ENCODE assay signal across 8 cellular contexts in the genomic region with DNA sequence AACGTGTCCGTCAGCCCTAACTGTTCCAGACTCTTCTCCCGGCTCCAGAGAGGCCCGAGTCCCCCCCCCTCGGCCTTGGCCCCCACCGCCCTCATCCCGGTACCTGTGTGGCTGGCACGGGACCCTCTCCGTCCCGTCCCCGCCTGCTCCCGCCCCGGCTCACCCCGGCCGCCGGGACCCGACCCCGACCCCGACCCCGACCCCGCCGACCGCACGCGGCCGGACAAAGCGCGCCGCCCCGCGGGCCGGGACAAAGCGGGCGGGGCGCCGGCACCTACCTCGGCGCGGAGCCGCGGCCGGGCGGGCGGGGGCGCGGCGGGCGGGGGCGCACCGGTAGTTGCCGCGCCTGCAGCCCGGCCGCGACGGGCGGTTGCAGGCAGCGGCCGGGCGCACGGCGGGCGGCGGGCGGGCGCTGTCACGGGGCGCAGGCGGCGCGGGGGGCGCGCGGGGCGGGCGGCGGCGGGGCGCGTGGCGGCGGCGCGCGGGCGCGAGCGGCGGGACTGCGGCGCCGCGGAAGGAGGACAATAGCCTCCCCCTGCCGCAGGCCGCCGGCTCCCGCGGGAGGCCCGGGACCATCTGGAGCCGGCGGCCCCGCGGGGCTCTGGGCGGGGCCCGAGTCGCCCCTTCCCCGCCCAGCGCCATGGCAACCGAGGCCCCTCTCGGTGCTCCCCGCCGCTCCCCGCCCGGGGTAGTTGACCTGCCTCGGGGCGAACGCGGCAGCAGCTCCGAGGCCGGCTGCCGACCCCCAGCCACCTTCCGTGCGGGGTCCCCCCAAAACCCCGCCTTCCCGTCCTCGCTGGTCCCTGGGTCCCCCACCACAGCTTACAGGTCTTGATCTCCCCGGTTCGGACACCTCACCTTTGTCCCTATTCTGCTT. TPM values are rescaled to one million over a fixed set of nuclear protein-coding genes. Genes with fewer than 3 reads are reported as not detected.
A peak's percentile ranks its signal among the peaks of the same experiment; 100 is the strongest.
DNase-seq lines count a peak whose midpoint lies in the region; ATAC-seq, FAIRE-seq and TF ChIP-seq lines count a peak whose summit lies in the region.

No MANE protein-coding gene starts in this region.

- H2BK20ac ChIP-seq in IMR-90 (ENCODE audit: low read depth, low read length): no peak overlapping the region

- no peak overlapping the region for H3K56ac ChIP-seq in IMR-90 (ENCODE audit: extremely low read depth, insufficient read depth, low read length)

- no peak overlapping the region for H4K91ac ChIP-seq in IMR-90 (ENCODE audit: insufficient read depth, low read depth, low read length)

- H3K27me3 ChIP-seq in CD8-positive, alpha-beta memory T cell (ENCODE audit: insufficient read depth, low read length, poor library complexity, severe bottlenecking): peaks cover 35% of the 10 kb centered on the region
- H3K27me3 ChIP-seq in IMR-90 (ENCODE audit: control insufficient read depth, insufficient read depth, low read length) (peaks cover 73% of the 10 kb centered on the region), K562 (ENCODE audit: control insufficient read depth in 2 of 2, insufficient read depth in 2 of 2, low read length in 2 of 2) (0 out of 5 replicates have a peak, but pooled peaks cover 0 to 3% of the 10 kb centered on the region in 2 experiments), liver (ENCODE audit: control insufficient read depth in 4 of 4, insufficient read depth in 4 of 4, low read length in 3 of 4) (no peaks in the 10 kb centered on the region), upper lobe of left lung (peaks cover 0 to 20% (median 7%) of the 10 kb centered on the region in 4 donors)

- no peak for FAIRE-seq in K562 (lab: Jason Lieb, UNC)

- H2AFZ ChIP-seq in IMR-90 (replicated peaks; ENCODE audit: low read length, poor library complexity) (peak overlapping the region; percentile 87), K562 (ENCODE audit: low read depth, low read length) (peak overlapping the region; percentile 95)

- ATAC-seq in IMR-90 (ENCODE audit: low read depth) (peak; percentile 35), K562 (peak; percentile 32), upper lobe of left lung (ENCODE audit: low FRiP score in 2 of 2) (peak in 1 of 2 donors; percentile 43), GM21529 (IDR thresholded peaks at IDR 0.05; ENCODE audit: unreplicated experiment) (no peak)

- H3K4me3 Mint-ChIP-seq in CD8-positive, alpha-beta memory T cell: peak overlapping the region; percentile 75 to 93 (median 83)

- peaks cover 39 to 73% of the 10 kb centered on the region in 2 donors for H3K27me3 Mint-ChIP-seq in CD8-positive, alpha-beta memory T cell

- no peaks in the 10 kb centered on the region for H3K9me3 ChIP-seq in CD8-positive, alpha-beta memory T cell (ENCODE audit: low read length)
- no peaks in the 10 kb centered on the region for H3K9me3 ChIP-seq in IMR-90 (ENCODE audit: control insufficient read depth, insufficient read depth, low read length)
- no peaks in the 10 kb centered on the region for H3K9me3 ChIP-seq in K562 (replicated peaks; ENCODE audit: control insufficient read depth, insufficient read depth, low read depth, low read length)
- no peaks in the 10 kb centered on the region for H3K9me3 ChIP-seq in liver (ENCODE audit: control insufficient read depth in 4 of 4, low read length in 3 of 4)
- H3K9me3 ChIP-seq in upper lobe of left lung: no peaks in the 10 kb centered on the region

- no peak for TF ChIP-seq RAD21 in IMR-90 (IDR thresholded peaks at IDR 0.05; ENCODE audit: low read length)
- TF ChIP-seq RAD21 in K562 (CRISPR knock-in tag; conservative IDR thresholded peaks at IDR 0.05 in 1 of 2, IDR thresholded peaks at IDR 0.05 in 1 of 2): no peak
- TF ChIP-seq RAD21 in liver (IDR thresholded peaks at IDR 0.05): no peak

- H3K4me2 ChIP-seq in IMR-90 (ENCODE audit: low read depth, low read length) (peak overlapping the region; percentile 63), K562 (ENCODE audit: insufficient read depth, low read length) (peak overlapping the region; percentile 90)

- intact Hi-C loops in IMR-90 (cut with micrococcal nuclease): loop anchor here (5.0 kb wide), 1 partner anchor 89 kb away; no protein-coding TSS in a partner anchor
- intact Hi-C loops in K562 (cut with micrococcal nuclease): no loop called here

- no peak overlapping the region for H2AK5ac ChIP-seq in IMR-90 (ENCODE audit: low read depth, low read length)

- peak overlapping the region; percentile 58 for H2AK9ac ChIP-seq in IMR-90 (replicated peaks; ENCODE audit: low read depth, low read length, poor library complexity)

- dilution Hi-C loops in IMR-90 (cut with HindIII; ENCODE audit: low sequenced_read_pairs, unreplicated experiment): no loop called here

- no peak overlapping the region for H4K8ac ChIP-seq in IMR-90 (ENCODE audit: low read depth in 2 of 2, low read length in 2 of 2)

- no peak for DNase-seq in CD8-positive, alpha-beta memory T cell
- DNase-seq in IMR-90: no peak
- peak; percentile 49 to 85 (median 78) for DNase-seq in K562 (ENCODE audit: extremely low read depth in 1 of 4, low spot score in 3 of 4)
- DNase-seq in upper lobe of left lung: peak in 1 of 2 donors; percentile 83
- DNase-seq in H4 (ENCODE audit: low spot score): no peak
- no peak for DNase-seq in G401 (ENCODE audit: low spot score)

- no peak overlapping the region for H3K27ac ChIP-seq in CD8-positive, alpha-beta memory T cell (ENCODE audit: low read depth, low read length)
- no peak overlapping the region for H3K27ac ChIP-seq in IMR-90 (ENCODE audit: insufficient read depth, low read length)
- H3K27ac ChIP-seq in K562 (ENCODE audit: extremely low read depth, low read depth, low read length): peak overlapping the region; percentile 75
- H3K27ac ChIP-seq in liver (ENCODE audit: low read depth in 1 of 2, low read length in 2 of 2): peak overlapping the region; percentile 84 to 89
- H3K27ac ChIP-seq in upper lobe of left lung: no peak overlapping the region

- no peak for TF ChIP-seq CTCF in IMR-90 (conservative IDR thresholded peaks at IDR 0.05; ENCODE audit: low read depth, low read length)
- TF ChIP-seq CTCF in K562 (IDR thresholded peaks at IDR 0.05 in 2 of 3, conservative IDR thresholded peaks at IDR 0.05 in 1 of 3; ENCODE audit: insufficient read depth in 2 of 3, low read depth in 1 of 3, low read length in 3 of 3): no peak
- TF ChIP-seq CTCF in liver (IDR thresholded peaks at IDR 0.05; ENCODE audit: low read depth, low read length, missing input control): no peak
- no peak for TF ChIP-seq CTCF in upper lobe of left lung (IDR thresholded peaks at IDR 0.05)

- H2BK15ac ChIP-seq in IMR-90 (ENCODE audit: low read depth, low read length): no peak overlapping the region

- H3K9me1 ChIP-seq in IMR-90 (ENCODE audit: insufficient read depth, low read length) (no peaks in the 10 kb centered on the region; the same call in 1 of the 2 replicates), K562 (ENCODE audit: control insufficient read depth, insufficient read depth, low read length) (no peaks in the 10 kb centered on the region)

- 0% methylated on average over 32 of the region's 128 CpGs; no CpG with 5 or more reads in 1 of the 2 experiments for WGBS in IMR-90 (ENCODE audit: extremely low coverage in 2 of 2, insufficient read length in 1 of 2), 2 experiments
- WGBS in K562 (ENCODE audit: insufficient coverage, low coverage, missing lambda C conversion rate): 1% methylated on average over 15 of the region's 128 CpGs
- WGBS in liver: under 1% methylated on average over 127 of the region's 128 CpGs
- 1 to 11% methylated on average over 2 to 13 of the region's 128 CpGs for WGBS in upper lobe of left lung, 2 donors

- 0 out of 2 replicates have a peak, but pooled peaks cover 5% of the 10 kb centered on the region for H4K20me1 ChIP-seq in IMR-90 (ENCODE audit: insufficient read depth, low read length)
- H4K20me1 ChIP-seq in K562 (replicated peaks; ENCODE audit: control insufficient read depth, insufficient read depth, low read length): no peaks in the 10 kb centered on the region; the same call in 1 of the 2 replicates

- 0 out of 2 replicates have a peak overlapping the region, but pooled peaks have one; percentile 24 for H3K23ac ChIP-seq in IMR-90 (ENCODE audit: low read depth, low read length)

- H3K9me3 Mint-ChIP-seq in CD8-positive, alpha-beta memory T cell: peaks cover 0 to 2% (median 0%) of the 10 kb centered on the region in 5 donors

- CTCF ChIA-PET in CD8-positive, alpha-beta memory T cell (lab: Charles Lee): no interaction called here
- CTCF ChIA-PET in IMR-90 (lab: Yijun Ruan, JAX) (no interaction called here), K562 (lab: Yijun Ruan, JAX; ENCODE audit: low intra/inter-chr PET ratio) (interaction anchor here (0.5 to 0.7 kb wide), 2 partner anchors 106 to 294 kb away, joined by 5 to 6 read pairs; no protein-coding TSS in a partner anchor)

- no peak overlapping the region for H4K5ac ChIP-seq in IMR-90 (ENCODE audit: low read depth, low read length)

- no peak overlapping the region for H3K4me3 ChIP-seq in CD8-positive, alpha-beta memory T cell (ENCODE audit: low read length)
- H3K4me3 ChIP-seq in IMR-90 (ENCODE audit: insufficient read depth, low read depth, low read length) (peak overlapping the region; percentile 39; the same call in 1 of the 2 replicates), K562 (peak overlapping the region; percentile 51), liver (ENCODE audit: low read depth in 1 of 3, low read length in 3 of 3) (peak overlapping the region; percentile 25 to 78 (median 61)), upper lobe of left lung (peak overlapping the region; percentile 13 to 60 (median 56))

- no peak overlapping the region for H2BK5ac ChIP-seq in IMR-90 (ENCODE audit: low read depth, low read length, poor library complexity, severe bottlenecking)

- H3K9ac ChIP-seq in IMR-90 (ENCODE audit: low read depth, low read length) (no peak overlapping the region), K562 (ENCODE audit: insufficient read depth in 1 of 2, low read depth in 2 of 2, low read length in 2 of 2) (peak overlapping the region; percentile 76 to 94; a peak in 3 of 4 replicates), liver (ENCODE audit: low read depth in 1 of 2, low read length in 2 of 2) (no peak overlapping the region)

- TF ChIP-seq EP300 in K562 (IDR thresholded peaks at IDR 0.05; ENCODE audit: low read length) (no peak), upper lobe of left lung (IDR thresholded peaks at IDR 0.05) (no peak)

- TF ChIP-seq POLR2A in IMR-90 (IDR thresholded peaks at IDR 0.05; ENCODE audit: low read depth, low read length): no peak
- no peak for TF ChIP-seq POLR2A in K562 (conservative IDR thresholded peaks at IDR 0.05)
- no peak for TF ChIP-seq POLR2A in upper lobe of left lung (IDR thresholded peaks at IDR 0.05)

- no peaks in the 10 kb centered on the region for H3K36me3 ChIP-seq in CD8-positive, alpha-beta memory T cell (ENCODE audit: insufficient read depth, low read length)
- H3K36me3 ChIP-seq in IMR-90 (ENCODE audit: control insufficient read depth, insufficient read depth, low read length) (no peaks in the 10 kb centered on the region), K562 (ENCODE audit: control insufficient read depth, insufficient read depth, low read length) (0 out of 3 replicates have a peak, but pooled peaks cover 3% of the 10 kb centered on the region), liver (ENCODE audit: control insufficient read depth in 4 of 4, insufficient read depth in 3 of 4, low read depth in 1 of 4, low read length in 3 of 4) (no peaks in the 10 kb centered on the region), upper lobe of left lung (no peaks in the 10 kb centered on the region)

- in situ Hi-C loops in IMR-90 (cut with MboI; ENCODE audit: low sequenced_read_pairs): no loop called here
- in situ Hi-C loops in K562 (cut with MboI): no loop called here
- in situ Hi-C loops in G401 (cut with HindIII; ENCODE audit: low sequenced_read_pairs): no loop called here

- no peak overlapping the region for H3K18ac ChIP-seq in IMR-90 (ENCODE audit: low read depth, low read length)

- peaks cover 7% of the 10 kb centered on the region for H3K4me1 ChIP-seq in CD8-positive, alpha-beta memory T cell (ENCODE audit: insufficient read depth, low read length)
- H3K4me1 ChIP-seq in IMR-90 (ENCODE audit: control insufficient read depth, insufficient read depth, low read length) (0 out of 2 replicates have a peak, but pooled peaks cover 2% of the 10 kb centered on the region), K562 (replicated peaks in 1 of 2; ENCODE audit: control insufficient read depth in 2 of 2, insufficient read depth in 2 of 2, low read length in 2 of 2) (peaks cover 24 to 34% of the 10 kb centered on the region in 2 experiments; a peak in 4 of 5 replicates), liver (ENCODE audit: control insufficient read depth in 4 of 4, insufficient read depth in 4 of 4, low read length in 3 of 4) (peaks cover 4 to 45% (median 30%) of the 10 kb centered on the region in 4 donors), upper lobe of left lung (peaks cover 11 to 17% (median 13%) of the 10 kb centered on the region in 4 donors)

- no peak overlapping the region for H3K14ac ChIP-seq in IMR-90 (replicated peaks; ENCODE audit: low read depth, low read length)

- H3K79me2 ChIP-seq in K562 (ENCODE audit: control insufficient read depth, insufficient read depth, low read length): peaks cover 22% of the 10 kb centered on the region

- peaks cover 15 to 20% (median 16%) of the 10 kb centered on the region in 3 donors for H3K4me1 Mint-ChIP-seq in CD8-positive, alpha-beta memory T cell

- H3K36me3 Mint-ChIP-seq in CD8-positive, alpha-beta memory T cell: no peaks in the 10 kb centered on the region

- peak overlapping the region in 3 of 8 donors; percentile 12 to 58 (median 55) for H3K27ac Mint-ChIP-seq in CD8-positive, alpha-beta memory T cell

- BruUV-seq in IMR-90 (replicated peaks; lab: Mats Ljungman, UMichigan): no TSS peak
- BruUV-seq in K562 (replicated peaks; lab: Mats Ljungman, UMichigan): no TSS peak

- H3K4ac ChIP-seq in IMR-90 (ENCODE audit: low read depth, low read length): no peak overlapping the region

- H3K79me1 ChIP-seq in IMR-90 (ENCODE audit: low read depth in 1 of 2, low read length in 2 of 2): no peaks in the 10 kb centered on the region

- H2BK120ac ChIP-seq in IMR-90 (ENCODE audit: low read depth, low read length): no peak overlapping the region

- POLR2A ChIA-PET in CD8-positive, alpha-beta memory T cell (lab: Charles Lee): no interaction called here
- POLR2A ChIA-PET in IMR-90 (lab: Charles Lee; ENCODE audit: unreplicated experiment) (interaction anchor here (0.6 kb wide), 1 partner anchor 384 kb away, joined by 11 read pairs; no protein-coding TSS in a partner anchor), K562 (lab: Yijun Ruan, JAX) (interaction anchor here (0.9 to 1.2 kb wide), 3 partner anchors 12 to 39 kb away, joined by 3 to 5 read pairs (median 4); no protein-coding TSS in a partner anchor)

RNA-seq across cellular contexts. Expression of a gene that starts 0.9 kb away (rescaled TPM):
- total RNA-seq in CD8-positive, alpha-beta memory T cell: under 1 TPM; 0.81 to 0.84 TPM
- not detected for polyA plus RNA-seq in CD8-positive, alpha-beta memory T cell
- total RNA-seq in IMR-90 (2012; rRNA removed): 0.18 and 0.56 TPM in 2 replicates
- polyA plus RNA-seq in IMR-90 (2012; rRNA removed): 0.41 and 0.57 TPM in 2 replicates
- 0.49 and 0.61 TPM in 2 replicates for polyA plus RNA-seq in IMR-90 (2012; cell fraction: cytosol; rRNA removed)
- polyA plus RNA-seq in IMR-90 (2012; cell fraction: nucleus; rRNA removed; ENCODE audit: low replicate concordance): 1.4 and 2.6 TPM in 2 replicates
- total RNA-seq in K562 (2011; cell fraction: chromatin; rRNA removed; ENCODE audit: low replicate concordance): 38.7 and 79.0 TPM in 2 replicates
- total RNA-seq in K562 (2011; cell fraction: nucleolus; rRNA removed): 36.8 and 51.9 TPM in 2 replicates
- 19.7 and 37.4 TPM in 2 replicates for total RNA-seq in K562 (2011; cell fraction: nucleoplasm; rRNA removed)
- 56.5 and 65.5 TPM in 2 replicates for total RNA-seq in K562 (2014; rRNA removed)
- total RNA-seq in K562 (2014; rRNA removed; fragmentation: Illumina TruSeq; extraction: Trizol): 9.2 and 15.2 TPM in 2 replicates
- total RNA-seq in K562 (2015; rRNA removed; fragmentation: Illumina TruSeq; extraction: Trizol): 25.5 and 25.6 TPM in 2 replicates
- total RNA-seq in K562 (2021): 50.0 and 55.6 TPM in 2 replicates
- 12.1 and 15.3 TPM in 2 replicates for polyA plus RNA-seq in K562 (2011; rRNA removed)
- polyA plus RNA-seq in K562 (2011; cell fraction: cytosol; rRNA removed): 14.8 and 18.5 TPM in 2 replicates
- 45.3 and 54.6 TPM in 2 replicates for polyA plus RNA-seq in K562 (2011; cell fraction: nucleus; rRNA removed)
- 34.5 and 42.4 TPM in 2 replicates for polyA plus RNA-seq in K562 (2012)
- polyA plus RNA-seq in K562 (2014; fragmentation: Illumina TruSeq; extraction: Trizol): 19.7 and 33.5 TPM in 2 replicates
- under 1 TPM; 0.38 to 0.49 TPM for polyA plus RNA-seq in K562 (2014; fragmentation: Nextera tagmentation; extraction: Ambion mirVana)
- 31.4 and 33.3 TPM in 2 replicates for polyA plus RNA-seq in K562 (2014; rRNA removed)
- 15.2 and 22.3 TPM in 2 replicates for polyA minus RNA-seq in K562 (2011; rRNA and poly(A)+ RNA removed)
- polyA minus RNA-seq in K562 (2011; cell fraction: cytosol; rRNA and poly(A)+ RNA removed): 22.2 and 30.1 TPM in 2 replicates
- 10.4 and 25.8 TPM in 2 replicates for polyA minus RNA-seq in K562 (2011; cell fraction: nucleus; rRNA and poly(A)+ RNA removed)
- 100 to 1,000 TPM in 1 of 2 donors, 1 to 10 TPM in 1; 9.6 to 103 TPM for total RNA-seq in liver
- polyA plus RNA-seq in liver: 10 to 100 TPM; 12.2 to 33.1 TPM
- 10 to 100 TPM in 5 of 6 donors, 1 to 10 TPM in 1; 9.3 to 45.1 (median 21.1) TPM for total RNA-seq in upper lobe of left lung
- 12.7 and 24.8 TPM in 2 replicates for total RNA-seq in H4 (2014; rRNA removed; shearing (Covaris generic))
- total RNA-seq in G401 (2014; rRNA removed; shearing (Covaris generic)): 102 and 103 TPM in 2 replicates

RNA-seq across cellular contexts. Expression of a gene that starts 50.4 kb away (rescaled TPM):
- total RNA-seq in CD8-positive, alpha-beta memory T cell: 10 to 100 TPM; 19.5 to 20.0 TPM
- polyA plus RNA-seq in CD8-positive, alpha-beta memory T cell: 13.1 TPM
- total RNA-seq in IMR-90 (2012; rRNA removed) (23.1 and 25.6 TPM in 2 replicates), K562 (2014; rRNA removed) (14.6 and 16.1 TPM in 2 replicates), K562 (2014; rRNA removed; fragmentation: Illumina TruSeq; extraction: Trizol) (18.8 and 19.9 TPM in 2 replicates), K562 (2015; rRNA removed; fragmentation: Illumina TruSeq; extraction: Trizol) (23.3 and 23.8 TPM in 2 replicates), K562 (2021) (16.9 and 17.8 TPM in 2 replicates), liver (10 to 100 TPM; 12.3 to 13.8 TPM), upper lobe of left lung (10 to 100 TPM in 4 of 6 donors, 1 to 10 TPM in 2; 7.3 to 27.2 (median 13.9) TPM)
- polyA plus RNA-seq in IMR-90 (2012; rRNA removed) (21.1 and 26.7 TPM in 2 replicates), K562 (2011; rRNA removed) (39.5 and 39.9 TPM in 2 replicates), K562 (2014; fragmentation: Illumina TruSeq; extraction: Trizol) (22.4 and 23.7 TPM in 2 replicates), K562 (2014; fragmentation: Nextera tagmentation; extraction: Ambion mirVana) (10 to 100 TPM; 29.7 to 32.3 TPM), K562 (2014; rRNA removed) (31.7 and 33.0 TPM in 2 replicates), liver (1 to 10 TPM; 7.1 to 8.8 TPM)
- 11.4 and 17.8 TPM in 2 replicates for polyA plus RNA-seq in IMR-90 (2012; cell fraction: cytosol; rRNA removed)
- 21.4 and 62.4 TPM in 2 replicates for polyA plus RNA-seq in IMR-90 (2012; cell fraction: nucleus; rRNA removed; ENCODE audit: low replicate concordance)
- total RNA-seq in K562 (2011; cell fraction: chromatin; rRNA removed; ENCODE audit: low replicate concordance): 71.9 and 81.9 TPM in 2 replicates
- total RNA-seq in K562 (2011; cell fraction: nucleolus; rRNA removed): 44.4 and 49.7 TPM in 2 replicates
- 60.9 and 75.6 TPM in 2 replicates for total RNA-seq in K562 (2011; cell fraction: nucleoplasm; rRNA removed)
- 21.2 and 30.5 TPM in 2 replicates for polyA plus RNA-seq in K562 (2011; cell fraction: cytosol; rRNA removed)
- 108 and 136 TPM in 2 replicates for polyA plus RNA-seq in K562 (2011; cell fraction: nucleus; rRNA removed)
- polyA plus RNA-seq in K562 (2012): 19.0 and 22.8 TPM in 2 replicates
- 25.3 and 29.5 TPM in 2 replicates for polyA minus RNA-seq in K562 (2011; rRNA and poly(A)+ RNA removed)
- 7.0 and 8.5 TPM in 2 replicates for polyA minus RNA-seq in K562 (2011; cell fraction: cytosol; rRNA and poly(A)+ RNA removed)
- 18.6 and 29.1 TPM in 2 replicates for polyA minus RNA-seq in K562 (2011; cell fraction: nucleus; rRNA and poly(A)+ RNA removed)
- 31.2 and 46.5 TPM in 2 replicates for total RNA-seq in H4 (2014; rRNA removed; shearing (Covaris generic))
- 4.1 and 13.0 TPM in 2 replicates for total RNA-seq in G401 (2014; rRNA removed; shearing (Covaris generic))

Comparison
In these comparisons a context has a peak if more than half of its experiments do, and no peak if none do; other contexts are left out.
1. DNase-seq: peak in K562 (4 of 4); none in CD8-positive, alpha-beta memory T cell (0 of 5), IMR-90 (single experiment), H4 (single experiment) and G401 (single experiment).
2. H3K27ac ChIP-seq: peak in K562 (single experiment) and liver (2 of 2); none in CD8-positive, alpha-beta memory T cell (single experiment), IMR-90 (single experiment) and upper lobe of left lung (0 of 4).
3. H3K9ac ChIP-seq: peak in K562 (2 of 2); none in IMR-90 (single experiment) and liver (0 of 2).